Comparison of ENCODE assay signal across 15 cellular contexts in the genomic region with DNA sequence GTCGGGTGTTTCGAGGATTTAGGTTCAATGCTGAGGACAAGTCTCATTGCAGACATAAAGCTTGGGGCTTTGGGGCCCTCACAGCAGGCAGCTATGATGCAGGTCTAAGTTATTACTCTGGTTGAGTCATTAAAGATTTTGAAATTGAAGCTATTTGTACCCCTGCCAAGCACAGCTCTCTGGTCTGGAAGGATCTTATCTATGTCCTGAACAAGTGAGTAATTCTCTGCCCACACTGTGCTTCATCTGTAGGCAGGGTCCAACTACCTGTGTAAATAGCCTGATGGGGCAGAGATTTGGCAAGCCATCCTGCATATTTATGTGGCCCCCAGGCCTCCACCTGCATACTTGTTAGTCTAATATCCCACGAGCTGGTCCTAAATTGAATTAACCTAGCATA. TPM values are rescaled to one million over a fixed set of nuclear protein-coding genes. Genes with fewer than 3 reads are reported as not detected.
A peak's percentile ranks its signal among the peaks of the same experiment; 100 is the strongest.
DNase-seq lines count a peak whose midpoint lies in the region; ATAC-seq lines count a peak whose summit lies in the region.
"Had no signal": no experiment of that assay in that cellular context is flagged by ENCODE, and none has a peak within 500 bp of the region (broad histone marks: within the 10 kb centered on the region; RNA-seq: fewer than 3 reads in every experiment).

No MANE protein-coding gene starts in this region.

- in situ Hi-C loops in Caki2 (cut with HindIII; ENCODE audit: low pct_unique_long_range_greater_than_20kb, low sequenced_read_pairs), result no loop called here

- no peaks in the 10 kb centered on the region for H3K27me3 Mint-ChIP-seq in stimulated activated memory B cell treated with anti-CD40 and anti-IgM and Interleukin-4, amounts not matched to agents 10 μg/mL and 1 μg/mL and 100 μg/mL, for 72 hours
- peaks cover 0 to 11% (median 0%) of the 10 kb centered on the region in 3 donors for H3K27me3 Mint-ChIP-seq in immature natural killer cell (ENCODE audit: low read depth in 3 of 3)

- H3K9me3 Mint-ChIP-seq in stimulated activated memory B cell treated with anti-CD40 and anti-IgM and Interleukin-4, amounts not matched to agents 10 μg/mL and 1 μg/mL and 100 μg/mL, for 72 hours, result peaks cover 11% of the 10 kb centered on the region
- H3K9me3 Mint-ChIP-seq in immature natural killer cell, result peaks cover 0 to 2% (median 0%) of the 10 kb centered on the region in 6 donors
- H3K9me3 Mint-ChIP-seq: activated T-helper 2 cell treated with anti-CD3 and anti-CD28 coated beads, Interferon-gamma antibody, Interleukin-2, Interleukin-4, amounts not matched to agents 10 μg/mL and 5 μg/mL and 100 μg/mL, durations not matched to agents 14 hours and 24 hours and 36 hours had no signal

- H3K27ac Mint-ChIP-seq in stimulated activated memory B cell treated with anti-CD40 and anti-IgM and Interleukin-4, amounts not matched to agents 10 μg/mL and 1 μg/mL and 100 μg/mL, for 72 hours, result no peak overlapping the region
- no peak overlapping the region for H3K27ac Mint-ChIP-seq in immature natural killer cell
- H3K27ac Mint-ChIP-seq: activated T-helper 2 cell treated with anti-CD3 and anti-CD28 coated beads, Interferon-gamma antibody, Interleukin-2, Interleukin-4, amounts not matched to agents 10 μg/mL and 5 μg/mL and 100 μg/mL, durations not matched to agents 14 hours and 24 hours and 36 hours had no signal

- H3K4me1 Mint-ChIP-seq in stimulated activated memory B cell treated with anti-CD40 and anti-IgM and Interleukin-4, amounts not matched to agents 10 μg/mL and 1 μg/mL and 100 μg/mL, for 72 hours, result no peaks in the 10 kb centered on the region
- H3K4me1 Mint-ChIP-seq in immature natural killer cell, result no peaks in the 10 kb centered on the region

- no peaks in the 10 kb centered on the region for H3K36me3 Mint-ChIP-seq in stimulated activated memory B cell treated with anti-CD40 and anti-IgM and Interleukin-4, amounts not matched to agents 10 μg/mL and 1 μg/mL and 100 μg/mL, for 72 hours
- no peaks in the 10 kb centered on the region for H3K36me3 Mint-ChIP-seq in immature natural killer cell

- no peak overlapping the region for H3K4me3 Mint-ChIP-seq in stimulated activated memory B cell treated with anti-CD40 and anti-IgM and Interleukin-4, amounts not matched to agents 10 μg/mL and 1 μg/mL and 100 μg/mL, for 72 hours
- H3K4me3 Mint-ChIP-seq in immature natural killer cell, result no peak overlapping the region

- DNase-seq in Caki2 (ENCODE audit: low read depth) (peak; percentile 30), NCI-H460 (ENCODE audit: extremely low read depth, low read depth) (peak; percentile 2), dermis blood vessel endothelial cell (peak; percentile 36), myocyte (ENCODE audit: low read depth) (peak; percentile 35), HuH-7.5 (ENCODE audit: low spot score) (no peak), immature natural killer cell (no peak)
- no peak for DNase-seq in stimulated activated CD8-positive, alpha-beta memory T cell treated with anti-CD3 and anti-CD28 coated beads, Interleukin-4, amount 100 ng/mL, for 48 hours
- DNase-seq: cortex of kidney, NCI-H524 had no signal

- ATAC-seq in stimulated activated memory B cell treated with anti-CD40 and anti-IgM and Interleukin-4, amounts not matched to agents 10 μg/mL and 1 μg/mL and 100 μg/mL, for 72 hours, result no peak

RNA-seq across cellular contexts. Expression of gene MAGEA4, which starts 41.4 kb away (rescaled TPM):
- not detected in 2 replicates for total RNA-seq in Caki2 (2014; rRNA removed; shearing (Covaris generic); ENCODE audit: low replicate concordance)
- not detected in 2 replicates for total RNA-seq in NCI-H460 (2014; rRNA removed; shearing (Covaris generic))
- not detected in 2 replicates for polyA plus RNA-seq in NCI-H460 (2014; cell fraction: nucleus; rRNA removed)
- total RNA-seq in dermis blood vessel endothelial cell, result not detected in 2 replicates
- total RNA-seq in myocyte, result not detected in 2 replicates
- not detected for polyA plus RNA-seq in myocyte (2012)
- not detected for polyA plus RNA-seq in immature natural killer cell
- total RNA-seq: activated T-helper 2 cell treated with anti-CD3 and anti-CD28 coated beads, Interferon-gamma antibody, Interleukin-2, Interleukin-4, amounts not matched to agents 10 μg/mL and 5 μg/mL and 100 μg/mL, durations not matched to agents 14 hours and 24 hours and 36 hours; hepatocyte; SJSA1; skeletal muscle tissue; ureter had no signal
- polyA plus RNA-seq: hepatocyte had no signal

Comparison
In these comparisons a context has a peak if more than half of its experiments do, and no peak if none do; other contexts are left out.
1. DNase-seq: peak in Caki2 (single experiment), NCI-H460 (single experiment), dermis blood vessel endothelial cell (single experiment) and myocyte (single experiment); none in stimulated activated CD8-positive, alpha-beta memory T cell treated with anti-CD3 and anti-CD28 coated beads, Interleukin-4, amount 100 ng/mL, for 48 hours (single experiment), HuH-7.5 (single experiment) and immature natural killer cell (0 of 3).